Comparison of ENCODE assay signal across 22 cellular contexts in genomic region chr3:66415867-66416428, GRCh38.
DNase-seq lines count a peak whose midpoint lies in the region; ATAC-seq and TF ChIP-seq lines count a peak whose summit lies in the region.
"Had no signal": no experiment of that assay in that cellular context is flagged by ENCODE, and none has a peak within 500 bp of the region (broad histone marks: within the 10 kb centered on the region; RNA-seq: fewer than 3 reads in every experiment).

No MANE protein-coding gene starts in this region.

- peak in 2 of 4 donors; percentile 50 to 64 for TF ChIP-seq EP300 in sigmoid colon (IDR thresholded peaks at IDR 0.05)

- no peak overlapping the region for H3K14ac ChIP-seq in trophoblast cell (ENCODE audit: low read length)

- intact Hi-C loops in left ventricle myocardium superior (cut with micrococcal nuclease) (no loop called here), sigmoid colon (cut with DNase I) (loop anchor here (5.0 to 10.0 kb wide), 3 partner anchors 199 to 291 kb away; no protein-coding TSS in a partner anchor)

- no peak overlapping the region for H4K91ac ChIP-seq in trophoblast cell (ENCODE audit: low read depth, low read length)

- TF ChIP-seq POLR2A in sigmoid colon (IDR thresholded peaks at IDR 0.05) = no peak

- peaks cover 12 to 92% (median 88%) of the 10 kb centered on the region in 10 experiments for H3K4me1 ChIP-seq in BLaER1 treated with 17β-estradiol and CSF1 and Interleukin-3, amounts not matched to agents 10 nM and 100 nM
- H3K4me1 ChIP-seq in sigmoid colon (peaks cover 0 to 96% (median 92%) of the 10 kb centered on the region in 4 donors), trophoblast cell (ENCODE audit: control insufficient read depth in 1 of 2, insufficient read depth in 2 of 2, low read length in 2 of 2) (peaks cover 3 to 9% of the 10 kb centered on the region in 2 experiments)

- H2AK5ac ChIP-seq in trophoblast cell (ENCODE audit: low read length) = no peak overlapping the region

- no peak overlapping the region for H3K18ac ChIP-seq in trophoblast cell (ENCODE audit: low read length)

- WGBS in sigmoid colon, 2 donors = 57 to 73% methylated on average over 5 of the region's 5 CpGs
- WGBS in trophoblast cell (ENCODE audit: extremely low coverage, insufficient coverage, insufficient read length) = no CpG with 5 or more reads among the region's 5 CpGs

- no peaks in the 10 kb centered on the region for H3K79me2 ChIP-seq in trophoblast cell (ENCODE audit: control insufficient read depth, insufficient read depth, low read length, poor library complexity)

- H2AFZ ChIP-seq in trophoblast cell (ENCODE audit: insufficient read depth, low read length, poor library complexity) = no peak overlapping the region

- ATAC-seq in left ventricle myocardium superior (peak; percentile 82), HG02970 (IDR thresholded peaks at IDR 0.05; ENCODE audit: low FRiP score, unreplicated experiment) (no peak)
- ATAC-seq: body of pancreas; stimulated activated memory B cell treated with anti-CD40 and anti-IgM and Interleukin-4, amounts not matched to agents 10 μg/mL and 1 μg/mL and 100 μg/mL, for 72 hours; T-helper 17 cell had no signal

- no peak overlapping the region for H2BK12ac ChIP-seq in trophoblast cell (ENCODE audit: low read length)

- no peak overlapping the region for H2BK5ac ChIP-seq in trophoblast cell (ENCODE audit: low read depth, low read length, poor library complexity)

- no peaks in the 10 kb centered on the region for H3K27me3 ChIP-seq in BLaER1 treated with 17β-estradiol and CSF1 and Interleukin-3, amounts not matched to agents 10 nM and 100 nM
- no peaks in the 10 kb centered on the region for H3K27me3 ChIP-seq in sigmoid colon
- no peaks in the 10 kb centered on the region for H3K27me3 ChIP-seq in trophoblast cell (ENCODE audit: insufficient read depth, low read length)
- H3K27me3 ChIP-seq: body of pancreas, MG63, upper lobe of left lung had no signal

- H3K9me3 ChIP-seq in BLaER1 treated with 17β-estradiol and CSF1 and Interleukin-3, amounts not matched to agents 10 nM and 100 nM (replicated peaks in 1 of 11) = peaks cover 9 to 25% (median 20%) of the 10 kb centered on the region in 11 experiments
- H3K9me3 ChIP-seq in sigmoid colon (no peaks in the 10 kb centered on the region), trophoblast cell (ENCODE audit: insufficient read depth, low read depth, low read length) (peaks cover 2% of the 10 kb centered on the region)
- H3K9me3 ChIP-seq: body of pancreas, MG63, upper lobe of left lung had no signal

- no peak overlapping the region for H4K8ac ChIP-seq in trophoblast cell (ENCODE audit: low read depth, low read length)

- peak in 1 of 61 donors; percentile 17 for DNase-seq in caudate nucleus (lab: John Stamatoyannopoulos, UW)
- no peak for DNase-seq in left ventricle myocardium superior
- no peak for DNase-seq in sigmoid colon
- DNase-seq in trophoblast cell = no peak
- no peak for DNase-seq in activated gamma-delta T cell treated with Interleukin-2 at 50 U/mL for 16 hours
- DNase-seq in NCI-H2227 (lab: John Stamatoyannopoulos, UW; ENCODE audit: unreplicated experiment) = no peak
- DNase-seq: activated CD4-positive, alpha-beta memory T cell treated with anti-CD3 and anti-CD28 coated beads, Interleukin-2, amount 10 ng/mL, durations not matched to agents 7 days and 5 days; activated naive CD8-positive, alpha-beta T cell treated with anti-CD3 and anti-CD28 coated beads for 36 hours; activated T-cell treated with anti-CD3 and anti-CD28 coated beads, Interleukin-2, amount 50 U/mL, for 24 hours; body of pancreas; GOT3; MG63; NCI-H146; NCI-H774; nucleus accumbens; T-helper 17 cell; WERI-Rb-1 had no signal

- H3K9ac ChIP-seq in BLaER1 treated with 17β-estradiol and CSF1 and Interleukin-3, amounts not matched to agents 10 nM and 100 nM = no peak overlapping the region
- no peak overlapping the region for H3K9ac ChIP-seq in trophoblast cell (ENCODE audit: low read length)

- no peak overlapping the region for H3K4me3 ChIP-seq in BLaER1 treated with 17β-estradiol and CSF1 and Interleukin-3, amounts not matched to agents 10 nM and 100 nM
- H3K4me3 ChIP-seq in sigmoid colon = no peak overlapping the region
- H3K4me3 ChIP-seq in trophoblast cell (ENCODE audit: low read depth, low read length) = no peak overlapping the region
- H3K4me3 ChIP-seq: body of pancreas, coronary artery, MG63, upper lobe of left lung had no signal

- no peak overlapping the region for H3K4ac ChIP-seq in trophoblast cell (ENCODE audit: low read depth, low read length)

- no peak overlapping the region for H3K23ac ChIP-seq in trophoblast cell (ENCODE audit: low read length)

- H3K27ac ChIP-seq in BLaER1 treated with 17β-estradiol and CSF1 and Interleukin-3, amounts not matched to agents 10 nM and 100 nM = no peak overlapping the region
- peak overlapping the region; percentile 56 for H3K27ac ChIP-seq in caudate nucleus (ENCODE audit: low read depth, low read length)
- peak overlapping the region; percentile 68 to 95 (median 86) for H3K27ac ChIP-seq in sigmoid colon
- H3K27ac ChIP-seq in trophoblast cell (ENCODE audit: low read depth, low read length) = no peak overlapping the region
- H3K27ac ChIP-seq: WERI-Rb-1 had no signal

- no peak overlapping the region for H4K12ac ChIP-seq in trophoblast cell (ENCODE audit: low read depth, low read length)

- no peak overlapping the region for H2BK120ac ChIP-seq in trophoblast cell (ENCODE audit: insufficient read depth, low read length, poor library complexity)

- peaks cover 0 to 81% (median 34%) of the 10 kb centered on the region in 11 experiments; a peak in 11 of 22 replicates for H4K20me1 ChIP-seq in BLaER1 treated with 17β-estradiol and CSF1 and Interleukin-3, amounts not matched to agents 10 nM and 100 nM

- H3K4me2 ChIP-seq in BLaER1 treated with 17β-estradiol and CSF1 and Interleukin-3, amounts not matched to agents 10 nM and 100 nM = peak overlapping the region in 9 of 11 experiments; percentile 1 to 97 (median 67); a peak in 15 of 22 replicates
- H3K4me2 ChIP-seq in trophoblast cell (ENCODE audit: low read length) = no peak overlapping the region

- H3K79me1 ChIP-seq in trophoblast cell (ENCODE audit: low read length) = no peaks in the 10 kb centered on the region

- TF ChIP-seq CTCF in sigmoid colon (IDR thresholded peaks at IDR 0.05) = no peak

- H3K36me3 ChIP-seq in BLaER1 treated with 17β-estradiol and CSF1 and Interleukin-3, amounts not matched to agents 10 nM and 100 nM = peaks cover 8 to 88% (median 58%) of the 10 kb centered on the region in 11 experiments; a peak in 21 of 22 replicates
- peaks cover 9 to 30% (median 22%) of the 10 kb centered on the region in 4 donors for H3K36me3 ChIP-seq in sigmoid colon
- H3K36me3 ChIP-seq in trophoblast cell (ENCODE audit: control insufficient read depth in 1 of 2, insufficient read depth in 2 of 2, low read length in 2 of 2) = no peaks in the 10 kb centered on the region
- H3K36me3 ChIP-seq: MG63, WERI-Rb-1 had no signal

Comparison
In these comparisons a context has a peak if more than half of its experiments do, and no peak if none do; other contexts are left out.
1. H3K27ac ChIP-seq: peak in caudate nucleus (single experiment) and sigmoid colon (4 of 4); none in BLaER1 treated with 17β-estradiol and CSF1 and Interleukin-3, amounts not matched to agents 10 nM and 100 nM (0 of 11) and trophoblast cell (single experiment).